In genomic region chr2:105235388-105236059, GRCh38 we compare ENCODE assay signal across 8 cellular contexts. TPM values are rescaled to one million over a fixed set of nuclear protein-coding genes. Genes with fewer than 3 reads are reported as not detected.
DNase-seq lines count a peak whose midpoint lies in the region; ATAC-seq and TF ChIP-seq lines count a peak whose summit lies in the region.

No MANE protein-coding gene starts in this region.

- H3K36me3 Mint-ChIP-seq in activated CD4-positive, alpha-beta T cell treated with anti-CD3 and anti-CD28 coated beads for 36 hours (ENCODE audit: low read depth) = no peaks in the 10 kb centered on the region

- peak; percentile 62 for DNase-seq in GM13976 (ENCODE audit: low spot score)
- peak; percentile 88 for DNase-seq in NCI-H460 (ENCODE audit: extremely low read depth, low read depth)
- peak; percentile 85 for DNase-seq in activated CD4-positive, alpha-beta T cell treated with anti-CD3 and anti-CD28 coated beads for 36 hours
- DNase-seq in choroid plexus epithelial cell (ENCODE audit: low read depth) = peak; percentile 92
- DNase-seq in lower leg skin (ENCODE audit: low spot score in 2 of 2) = peak; percentile 66 to 92
- peak; percentile 32 to 70 (median 44) for DNase-seq in stimulated activated CD4-positive, alpha-beta T cell treated with anti-CD3 and anti-CD28 coated beads, TNF-alpha, amount 100 ng/mL, for 24 hours (ENCODE audit: low read depth in 3 of 3)

- H3K4me3 ChIP-seq in choroid plexus epithelial cell (ENCODE audit: low read depth, low read length) = no peak overlapping the region
- no peak overlapping the region for H3K4me3 ChIP-seq in lower leg skin (ENCODE audit: low read depth, poor library complexity, severe bottlenecking)

- no peak overlapping the region for H3K27ac Mint-ChIP-seq in activated CD4-positive, alpha-beta T cell treated with anti-CD3 and anti-CD28 coated beads for 36 hours

- no peaks in the 10 kb centered on the region for H3K9me3 Mint-ChIP-seq in activated CD4-positive, alpha-beta T cell treated with anti-CD3 and anti-CD28 coated beads for 36 hours (ENCODE audit: low read depth)

- TF ChIP-seq POLR2A in lower leg skin (IDR thresholded peaks at IDR 0.05) = no peak

- intact Hi-C loops in activated CD4-positive, alpha-beta T cell treated with anti-CD3 and anti-CD28 coated beads for 36 hours (cut with DNase I, micrococcal nuclease) = loop anchor here (1.0 to 5.0 kb wide), 2 partner anchors 121 to 388 kb away; no protein-coding TSS in a partner anchor
- intact Hi-C loops in lower leg skin (cut with DNase I; ENCODE audit: low total_unique reads) = loop anchor here (5.0 kb wide), 1 partner anchor 118 kb away; no protein-coding TSS in a partner anchor

- peaks cover 6% of the 10 kb centered on the region for H3K4me1 Mint-ChIP-seq in activated CD4-positive, alpha-beta T cell treated with anti-CD3 and anti-CD28 coated beads for 36 hours

- peak; percentile 62 for ATAC-seq in HG03159 (IDR thresholded peaks at IDR 0.05; ENCODE audit: unreplicated experiment)
- peak; percentile 77 for ATAC-seq in activated CD4-positive, alpha-beta T cell treated with anti-CD3 and anti-CD28 coated beads for 36 hours

- CTCF ChIA-PET in activated CD4-positive, alpha-beta T cell treated with anti-CD3 and anti-CD28 coated beads for 36 hours (lab: Charles Lee) = interaction anchor here (0.7 to 11.3 kb wide), 15 partner anchors 11 to 339 kb away, joined by 3 to 206 read pairs (median 3); no protein-coding TSS in a partner anchor

- H3K27ac ChIP-seq in 22Rv1 = no peak overlapping the region

- in situ Hi-C loops in GM13976 (cut with MboI; ENCODE audit: low sequenced_read_pairs, unreplicated experiment) = no loop called here

- H3K27me3 Mint-ChIP-seq in activated CD4-positive, alpha-beta T cell treated with anti-CD3 and anti-CD28 coated beads for 36 hours = no peaks in the 10 kb centered on the region

- TF ChIP-seq CTCF in 22Rv1 (IDR thresholded peaks at IDR 0.05) (peak; percentile 82), GM13976 (IDR thresholded peaks at IDR 0.05; ENCODE audit: borderline replicate concordance, control extremely low read depth, extremely low read depth, insufficient read depth, missing control alignments) (peak; percentile 52), choroid plexus epithelial cell (conservative IDR thresholded peaks at IDR 0.05; ENCODE audit: low read depth, low read length) (peak; percentile 88), lower leg skin (IDR thresholded peaks at IDR 0.05) (no peak)

- POLR2A ChIA-PET in activated CD4-positive, alpha-beta T cell treated with anti-CD3 and anti-CD28 coated beads for 36 hours (lab: Charles Lee) = no interaction called here

- 6 to 9% methylated on average over 12 of the region's 12 CpGs for WGBS in lower leg skin, 2 donors

- no peak overlapping the region for H3K4me3 Mint-ChIP-seq in activated CD4-positive, alpha-beta T cell treated with anti-CD3 and anti-CD28 coated beads for 36 hours

RNA-seq across cellular contexts. Expression of gene GPR45, which starts 6.0 kb away (rescaled TPM):
- not detected in 2 replicates for total RNA-seq in NCI-H460 (2014; rRNA removed; shearing (Covaris generic))
- polyA plus RNA-seq in NCI-H460 (2014; cell fraction: nucleus; rRNA removed) = not detected in 2 replicates
- not detected for total RNA-seq in activated CD4-positive, alpha-beta T cell treated with anti-CD3 and anti-CD28 coated beads for 36 hours
- not detected for total RNA-seq in lower leg skin

Comparison
In these comparisons a context has a peak if more than half of its experiments do, and no peak if none do; other contexts are left out.
1. CTCF ChIP-seq: peak in 22Rv1 (single experiment), GM13976 (single experiment) and choroid plexus epithelial cell (single experiment); none in lower leg skin (0 of 3).
2. Peak in every context shown above with its lines, with median percentiles within 50 percentile points of each other: DNase-seq.